In the genomic region with DNA sequence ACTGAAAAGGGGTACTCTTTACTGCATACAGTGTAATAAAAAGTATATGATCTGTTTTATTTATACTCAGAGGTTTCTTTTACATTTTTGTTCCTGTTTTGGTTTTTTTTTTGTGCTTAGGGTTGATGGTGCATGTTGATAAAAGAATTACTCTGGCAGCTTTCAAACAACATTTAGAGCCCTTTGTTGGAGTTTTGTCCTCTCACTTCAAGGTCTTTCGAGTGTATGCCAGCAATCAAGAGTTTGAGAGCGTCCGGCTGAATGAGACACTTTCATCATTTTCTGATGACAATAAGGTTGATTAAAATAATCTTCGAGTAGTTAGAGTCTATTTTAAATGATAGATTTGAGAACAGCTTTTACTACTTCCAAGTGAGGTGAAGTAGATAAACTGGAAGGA, we compare ENCODE assay signal across 14 cellular contexts.
"Had no signal": no experiment of that assay in that cellular context is flagged by ENCODE, and none has a peak within 500 bp of the region (broad histone marks: within the 10 kb centered on the region; RNA-seq: fewer than 3 reads in every experiment).

No MANE protein-coding gene starts in this region.

- H3K4me2 ChIP-seq: smooth muscle cell had no signal

- H3K4me1 ChIP-seq: parathyroid adenoma had no signal

- H3K27me3 Mint-ChIP-seq: activated CD4-positive, alpha-beta memory T cell treated with anti-CD3 and anti-CD28 coated beads, Interleukin-2, amount 10 ng/mL, durations not matched to agents 7 days and 5 days; activated CD4-positive, alpha-beta T cell treated with anti-CD3 and anti-CD28 coated beads for 36 hours; central memory CD8-positive, alpha-beta T cell; memory B cell; stimulated activated memory B cell treated with anti-CD40 and anti-IgM and Interleukin-4, amounts not matched to agents 10 μg/mL and 1 μg/mL and 100 μg/mL, for 72 hours had no signal

- H3K9ac ChIP-seq: parathyroid adenoma had no signal

- H3K79me2 ChIP-seq: parathyroid adenoma had no signal

- H3K9me3 Mint-ChIP-seq: activated CD4-positive, alpha-beta memory T cell treated with anti-CD3 and anti-CD28 coated beads, Interleukin-2, amount 10 ng/mL, durations not matched to agents 7 days and 5 days; central memory CD8-positive, alpha-beta T cell; immature natural killer cell; memory B cell; nephron progenitor cell; stimulated activated memory B cell treated with anti-CD40 and anti-IgM and Interleukin-4, amounts not matched to agents 10 μg/mL and 1 μg/mL and 100 μg/mL, for 72 hours had no signal

- H3K4me1 Mint-ChIP-seq: activated CD4-positive, alpha-beta memory T cell treated with anti-CD3 and anti-CD28 coated beads, Interleukin-2, amount 10 ng/mL, durations not matched to agents 7 days and 5 days; activated CD4-positive, alpha-beta T cell treated with anti-CD3 and anti-CD28 coated beads for 36 hours; central memory CD8-positive, alpha-beta T cell; immature natural killer cell; memory B cell; nephron progenitor cell; stimulated activated memory B cell treated with anti-CD40 and anti-IgM and Interleukin-4, amounts not matched to agents 10 μg/mL and 1 μg/mL and 100 μg/mL, for 72 hours had no signal

- H3K27ac ChIP-seq: parathyroid adenoma, tibial nerve, VCaP had no signal

- ATAC-seq: activated CD4-positive, alpha-beta T cell treated with anti-CD3 and anti-CD28 coated beads for 36 hours; stimulated activated memory B cell treated with anti-CD40 and anti-IgM and Interleukin-4, amounts not matched to agents 10 μg/mL and 1 μg/mL and 100 μg/mL, for 72 hours had no signal

- H3K9me3 ChIP-seq: tibial nerve had no signal

- H3K4me3 Mint-ChIP-seq: activated CD4-positive, alpha-beta memory T cell treated with anti-CD3 and anti-CD28 coated beads, Interleukin-2, amount 10 ng/mL, durations not matched to agents 7 days and 5 days; activated CD4-positive, alpha-beta T cell treated with anti-CD3 and anti-CD28 coated beads for 36 hours; central memory CD8-positive, alpha-beta T cell; immature natural killer cell; memory B cell; nephron progenitor cell; stimulated activated memory B cell treated with anti-CD40 and anti-IgM and Interleukin-4, amounts not matched to agents 10 μg/mL and 1 μg/mL and 100 μg/mL, for 72 hours had no signal

- H3K27me3 ChIP-seq: tibial nerve had no signal

- H3K4me3 ChIP-seq: smooth muscle cell, tibial nerve had no signal

- H2AFZ ChIP-seq: parathyroid adenoma had no signal

- DNase-seq: activated CD4-positive, alpha-beta memory T cell treated with anti-CD3 and anti-CD28 coated beads, Interleukin-2, amount 10 ng/mL, durations not matched to agents 7 days and 5 days; activated CD4-positive, alpha-beta T cell treated with anti-CD3 and anti-CD28 coated beads for 36 hours; activated naive CD4-positive, alpha-beta T cell treated with Interleukin-2 at 50 U/mL for 16 hours; immature natural killer cell; left colon; nephron progenitor cell; T1000 had no signal

- H3K27ac Mint-ChIP-seq: activated CD4-positive, alpha-beta memory T cell treated with anti-CD3 and anti-CD28 coated beads, Interleukin-2, amount 10 ng/mL, durations not matched to agents 7 days and 5 days; activated CD4-positive, alpha-beta T cell treated with anti-CD3 and anti-CD28 coated beads for 36 hours; memory B cell; nephron progenitor cell; stimulated activated memory B cell treated with anti-CD40 and anti-IgM and Interleukin-4, amounts not matched to agents 10 μg/mL and 1 μg/mL and 100 μg/mL, for 72 hours had no signal
